ENCODE assay signal across 8 cellular contexts in genomic region chr3:44554626-44555592, GRCh38. TPM values are rescaled to one million over a fixed set of nuclear protein-coding genes. Genes with fewer than 3 reads are reported as not detected.
A peak's percentile ranks its signal among the peaks of the same experiment; 100 is the strongest.
DNase-seq lines count a peak whose midpoint lies in the region; ATAC-seq and TF ChIP-seq lines count a peak whose summit lies in the region.

Gene ZKSCAN7, plus strand, starts transcription at chr3:44555193. Its CDS starts 1,855 bp downstream, at chr3:44557048.

- H3K4me1 ChIP-seq in RWPE2 (ENCODE audit: insufficient read depth, poor library complexity, severe bottlenecking) (no peaks in the 10 kb centered on the region), osteoblast (ENCODE audit: insufficient read depth, low read length) (peaks cover 5% of the 10 kb centered on the region), testis (peaks cover 9% of the 10 kb centered on the region)

- H3K4me2 ChIP-seq in osteoblast (ENCODE audit: insufficient read depth, low read length): peak within 1 kb of the TSS; percentile 88

- no peak within 1 kb of the TSS for H3K27ac ChIP-seq in RWPE2 (ENCODE audit: poor library complexity, severe bottlenecking)
- H3K27ac ChIP-seq in osteoblast (ENCODE audit: low read depth, low read length): peak within 1 kb of the TSS; percentile 27
- peak within 1 kb of the TSS; percentile 72 to 79 for H3K27ac ChIP-seq in testis

- peak; percentile 74 for ATAC-seq in HG02943 (IDR thresholded peaks at IDR 0.05; ENCODE audit: low read depth, unreplicated experiment)
- peak; percentile 79 for ATAC-seq in RWPE2 (ENCODE audit: low read depth)
- ATAC-seq in Right ventricle myocardium superior (ENCODE audit: poor library complexity): peak; percentile 93

- no peaks in the 10 kb centered on the region for H3K27me3 ChIP-seq in RWPE2 (ENCODE audit: insufficient read depth, poor library complexity, severe bottlenecking)
- peaks cover 4% of the 10 kb centered on the region for H3K27me3 ChIP-seq in osteoblast (ENCODE audit: insufficient read depth, low read length)
- no peaks in the 10 kb centered on the region for H3K27me3 ChIP-seq in testis

- WGBS in testis, 2 donors: 2 to 11% methylated on average over 10 to 53 of the region's 68 CpGs

- peaks cover 5% of the 10 kb centered on the region for H3K79me2 ChIP-seq in osteoblast (ENCODE audit: insufficient read depth, low read length)

- H2AFZ ChIP-seq in osteoblast (ENCODE audit: low read length): peak within 1 kb of the TSS; percentile 91

- H3K4me3 ChIP-seq in RWPE2 (ENCODE audit: severe bottlenecking) (peak within 1 kb of the TSS; percentile 39), osteoblast (ENCODE audit: insufficient read depth, low read length) (peak within 1 kb of the TSS; percentile 78), testis (peak within 1 kb of the TSS; percentile 66 to 81)

- DNase-seq in RWPE2 (ENCODE audit: low spot score): no peak
- peak; percentile 33 for DNase-seq in activated naive CD8-positive, alpha-beta T cell treated with anti-CD3 and anti-CD28 coated beads, Interleukin-2, amount 50 U/mL, for 16 hours (ENCODE audit: low read depth, low spot score)
- DNase-seq in Right ventricle myocardium superior: peak; percentile 72
- peak; percentile 94 for DNase-seq in osteoblast (ENCODE audit: insufficient read length, low spot score, missing footprints)
- peak; percentile 72 for DNase-seq in testis
- no peak for DNase-seq in HT-29 (ENCODE audit: low spot score)

- H3K36me3 ChIP-seq in RWPE2 (ENCODE audit: low read depth): no peaks in the 10 kb centered on the region; the same call in 1 of the 2 replicates
- peaks cover 3% of the 10 kb centered on the region for H3K36me3 ChIP-seq in osteoblast (ENCODE audit: insufficient read depth, low read length)
- H3K36me3 ChIP-seq in testis (ENCODE audit: low read depth, missing control alignments): no peaks in the 10 kb centered on the region

- peak; percentile 56 for TF ChIP-seq POLR2A in GM15510 (IDR thresholded peaks at IDR 0.05; ENCODE audit: borderline replicate concordance, extremely low read depth, insufficient read length)
- TF ChIP-seq POLR2A in testis (IDR thresholded peaks at IDR 0.05): no peak

- TF ChIP-seq CTCF in RWPE2 (IDR thresholded peaks at IDR 0.05; ENCODE audit: poor library complexity, severe bottlenecking) (no peak), osteoblast (IDR thresholded peaks at IDR 0.05; ENCODE audit: extremely low read depth, low read depth, low read length) (no peak), testis (IDR thresholded peaks at IDR 0.05) (no peak)

- H3K9me3 ChIP-seq in RWPE2 (ENCODE audit: severe bottlenecking) (no peaks in the 10 kb centered on the region), osteoblast (ENCODE audit: low read depth, low read length) (no peaks in the 10 kb centered on the region), testis (no peaks in the 10 kb centered on the region)

- intact Hi-C loops in Right ventricle myocardium superior (cut with DNase I) (no loop called here), testis (cut with DNase I; ENCODE audit: low total_unique reads) (no loop called here)

- no peaks in the 10 kb centered on the region for H4K20me1 ChIP-seq in osteoblast (ENCODE audit: insufficient read depth, low read length)

RNA-seq across cellular contexts. Expression of gene ZKSCAN7, which starts in this region (rescaled TPM):
- total RNA-seq in Right ventricle myocardium superior (1.4 TPM), osteoblast (6.5 and 9.8 TPM in 2 replicates), testis (10 to 100 TPM; 20.1 to 26.4 TPM)
- 11.5 TPM for polyA plus RNA-seq in testis (ENCODE audit: insufficient read depth, low read depth, low replicate concordance)
- not detected in 2 replicates for total RNA-seq in HT-29 (2014; rRNA removed; shearing (Covaris generic))

Comparison
In these comparisons a context has a peak if more than half of its experiments do, and no peak if none do; other contexts are left out.
1. DNase-seq: peak in activated naive CD8-positive, alpha-beta T cell treated with anti-CD3 and anti-CD28 coated beads, Interleukin-2, amount 50 U/mL, for 16 hours (single experiment), Right ventricle myocardium superior (single experiment), osteoblast (single experiment) and testis (single experiment); none in RWPE2 (single experiment) and HT-29 (single experiment).
2. Peak in every context shown above with its lines, with median percentiles within 50 percentile points of each other: ATAC-seq and H3K4me3 ChIP-seq.